Comparison of ENCODE assay signal across 11 cellular contexts in the genomic region with DNA sequence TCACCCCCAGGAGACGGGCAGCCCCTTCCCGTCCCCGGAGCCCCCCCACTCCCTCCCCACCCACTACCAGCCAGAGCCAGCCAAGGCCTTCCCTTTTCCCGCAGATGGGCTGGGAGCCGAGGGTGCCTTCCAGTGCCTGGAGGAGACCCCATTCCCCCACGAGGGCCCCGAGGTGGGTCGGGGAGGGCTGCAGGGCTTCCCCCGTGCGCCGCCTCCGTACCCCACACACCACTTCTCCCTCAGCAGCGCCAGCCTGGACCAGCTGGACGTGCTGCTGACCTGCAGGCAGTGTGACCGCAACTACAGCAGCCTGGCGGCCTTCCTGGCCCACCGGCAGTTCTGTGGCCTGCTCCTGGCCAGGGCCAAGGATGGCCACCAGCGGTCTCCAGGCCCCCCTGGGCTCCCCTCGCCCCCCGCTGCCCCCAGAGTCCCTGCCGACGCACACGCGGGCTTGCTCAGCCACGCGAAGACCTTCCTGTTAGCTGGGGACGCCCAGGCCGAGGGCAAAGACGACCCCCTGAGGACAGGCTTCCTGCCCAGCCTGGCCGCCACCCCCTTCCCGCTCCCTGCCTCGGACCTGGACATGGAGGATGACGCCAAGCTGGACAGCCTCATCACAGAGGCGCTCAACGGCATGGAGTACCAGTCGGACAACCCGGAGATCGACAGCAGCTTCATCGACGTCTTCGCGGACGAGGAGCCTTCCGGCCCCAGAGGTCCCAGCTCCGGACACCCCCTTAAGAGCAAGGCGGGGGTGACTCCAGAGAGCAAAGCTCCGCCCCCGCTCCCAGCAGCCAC. TPM values are rescaled to one million over a fixed set of nuclear protein-coding genes. Genes with fewer than 3 reads are reported as not detected.
DNase-seq lines count a peak whose midpoint lies in the region; ATAC-seq and TF ChIP-seq lines count a peak whose summit lies in the region.
"Had no signal": no experiment of that assay in that cellular context is flagged by ENCODE, and none has a peak within 500 bp of the region (broad histone marks: within the 10 kb centered on the region; RNA-seq: fewer than 3 reads in every experiment).

No MANE protein-coding gene starts in this region.

- ATAC-seq in right cardiac atrium (no peak), left ventricle myocardium superior (no peak), GM18511 (IDR thresholded peaks at IDR 0.05; ENCODE audit: unreplicated experiment) (no peak)

- no peaks in the 10 kb centered on the region for H3K9me3 ChIP-seq in right cardiac atrium (ENCODE audit: control insufficient read depth, low read length)
- no peaks in the 10 kb centered on the region for H3K9me3 ChIP-seq in colonic mucosa
- H3K9me3 ChIP-seq: ascending aorta had no signal

- H3K4me1 Mint-ChIP-seq in neural crest cell = no peaks in the 10 kb centered on the region

- H3K4me1 ChIP-seq in right cardiac atrium (ENCODE audit: control insufficient read depth, insufficient read depth, low read length) = peaks cover 2% of the 10 kb centered on the region
- no peaks in the 10 kb centered on the region for H3K4me1 ChIP-seq in colonic mucosa

- intact Hi-C loops in right cardiac atrium (cut with DNase I) (loop anchor here in 3 of 4 donors (5.0 to 10.0 kb wide), 3 partner anchors 232 to 445 kb away; no protein-coding TSS in a partner anchor), left ventricle myocardium superior (cut with micrococcal nuclease) (no loop called here), colonic mucosa (cut with DNase I) (loop anchor here (10.0 kb wide), 1 partner anchor 235 kb away; no protein-coding TSS in a partner anchor)

- H3K9ac ChIP-seq in colonic mucosa (ENCODE audit: low read depth in 2 of 2, low read length in 2 of 2) = peak overlapping the region in 1 of 2 donors; percentile 66

- H3K4me3 ChIP-seq in right cardiac atrium (ENCODE audit: low read length) (peak overlapping the region; percentile 61), colonic mucosa (peak overlapping the region; percentile 35)

- H3K36me3 Mint-ChIP-seq in neural crest cell (ENCODE audit: low read depth) = no peaks in the 10 kb centered on the region

- H3K36me3 ChIP-seq in colonic mucosa = no peaks in the 10 kb centered on the region
- H3K36me3 ChIP-seq: ascending aorta had no signal

- H3K27ac ChIP-seq in right cardiac atrium (ENCODE audit: low read length) (no peak overlapping the region), colonic mucosa (no peak overlapping the region)
- H3K27ac ChIP-seq: C4-2B had no signal

- H3K27ac Mint-ChIP-seq in neural crest cell (ENCODE audit: unreplicated experiment) = peak overlapping the region; percentile 67

- no peaks in the 10 kb centered on the region for H3K9me3 Mint-ChIP-seq in neural crest cell

- DNase-seq in right cardiac atrium (peak in 1 of 3 donors; percentile 63), left ventricle myocardium superior (no peak), colonic mucosa (no peak), neural crest cell (ENCODE audit: low read depth, low spot score) (no peak), NCI-H2196 (lab: John Stamatoyannopoulos, UW; ENCODE audit: unreplicated experiment) (no peak), NCI-H526 (lab: John Stamatoyannopoulos, UW) (no peak), NCI-H1417 treated with DMSO at 0.1 percent for 48 hours (lab: John Stamatoyannopoulos, UW) (no peak)
- DNase-seq: NCI-H187 had no signal

- H3K4me3 Mint-ChIP-seq in neural crest cell = no peak overlapping the region

- no peaks in the 10 kb centered on the region for H3K27me3 ChIP-seq in right cardiac atrium (ENCODE audit: control insufficient read depth, insufficient read depth)
- H3K27me3 ChIP-seq in colonic mucosa = peaks cover 17% of the 10 kb centered on the region

- 71% methylated on average over 48 of the region's 48 CpGs for WGBS in right cardiac atrium

- TF ChIP-seq CTCF in colonic mucosa (IDR thresholded peaks at IDR 0.05) (no peak), neural crest cell (conservative IDR thresholded peaks at IDR 0.05) (no peak)

- H3K27me3 Mint-ChIP-seq in neural crest cell (ENCODE audit: low read depth) = no peaks in the 10 kb centered on the region

RNA-seq across cellular contexts. Expression of a gene that starts 23.5 kb away (rescaled TPM):
- total RNA-seq in right cardiac atrium (10 to 100 TPM in 1 of 4 donors, 1 to 10 TPM in 3; 8.1 to 11.4 (median 8.7) TPM), left ventricle myocardium superior (3.5 TPM), colonic mucosa (10 to 100 TPM in 1 of 2 donors, 1 to 10 TPM in 1; 6.6 to 12.5 TPM), neural crest cell (11.1 and 11.2 TPM in 2 replicates)
- 7.7 TPM for polyA plus RNA-seq in right cardiac atrium

RNA-seq across cellular contexts. Expression of a gene that starts 46.8 kb away (rescaled TPM):
- 1 to 10 TPM; 1.3 to 1.9 (median 1.8) TPM for total RNA-seq in right cardiac atrium
- 0.84 TPM for polyA plus RNA-seq in right cardiac atrium
- 1.0 TPM for total RNA-seq in left ventricle myocardium superior
- under 1 TPM; 0.17 to 0.40 TPM for total RNA-seq in colonic mucosa
- total RNA-seq in neural crest cell = 0.52 and 0.58 TPM in 2 replicates
